22 cellular contexts compared by ENCODE assay signal in genomic region chr10:62025134-62025794, GRCh38.
DNase-seq lines count a peak whose midpoint lies in the region; ATAC-seq, FAIRE-seq and TF ChIP-seq lines count a peak whose summit lies in the region.
"Had no signal": no experiment of that assay in that cellular context is flagged by ENCODE, and none has a peak within 500 bp of the region (broad histone marks: within the 10 kb centered on the region; RNA-seq: fewer than 3 reads in every experiment).

No MANE protein-coding gene starts in this region.

- POLR2A ChIA-PET in HEK293 (lab: Yijun Ruan, JAX), result interaction anchor here (0.6 kb wide), 1 partner anchor 1730 kb away, joined by 3 read pairs; no protein-coding TSS in a partner anchor

- H4K5ac ChIP-seq in mesendoderm (ENCODE audit: low read length), result no peak overlapping the region

- peaks cover 23% of the 10 kb centered on the region for H3K4me1 Mint-ChIP-seq in astrocyte (ENCODE audit: low read depth, unreplicated experiment)

- H2AFZ ChIP-seq in ACC112 (ENCODE audit: low read length, unreplicated experiment) (no peak overlapping the region), astrocyte (ENCODE audit: low read depth, low read length) (no peak overlapping the region)
- H2AFZ ChIP-seq: GM23338 had no signal

- peak overlapping the region; percentile 18 for H3K18ac ChIP-seq in mesendoderm (ENCODE audit: low read length)

- no peaks in the 10 kb centered on the region for H4K20me1 ChIP-seq in astrocyte (ENCODE audit: insufficient read depth, low read length)

- H3K27ac Mint-ChIP-seq in astrocyte (ENCODE audit: unreplicated experiment), result no peak overlapping the region
- H3K27ac Mint-ChIP-seq: activated naive CD8-positive, alpha-beta T cell treated with anti-CD3 and anti-CD28 coated beads, Interleukin-2, amount 10 ng/mL, durations not matched to agents 7 days and 5 days; GM23338 had no signal

- TF ChIP-seq CTCF in HEK293 (tag by site-specific recombination; IDR thresholded peaks at IDR 0.05) (no peak), astrocyte (IDR thresholded peaks at IDR 0.05; ENCODE audit: insufficient read depth, low read depth, low read length) (no peak)

- no peaks in the 10 kb centered on the region for H3K9me3 ChIP-seq in HEK293 (ENCODE audit: control insufficient read depth, insufficient read depth, low read depth, low read length)
- H3K9me3 ChIP-seq in astrocyte (ENCODE audit: insufficient read depth, low read depth, low read length), result no peaks in the 10 kb centered on the region
- H3K9me3 ChIP-seq in effector memory CD4-positive, alpha-beta T cell (ENCODE audit: control insufficient read depth, low read length), result no peaks in the 10 kb centered on the region
- H3K9me3 ChIP-seq: prostate gland, spleen had no signal

- peak; percentile 57 for DNase-seq in astrocyte (ENCODE audit: low read depth)
- DNase-seq in mesendoderm, result no peak
- DNase-seq in NCI-H1417 treated with DMSO at 0.1 percent for 48 hours (lab: John Stamatoyannopoulos, UW), result no peak
- DNase-seq in effector memory CD4-positive, alpha-beta T cell, result no peak
- DNase-seq: activated CD4-positive, alpha-beta T cell treated with anti-CD3 and anti-CD28 coated beads, Interleukin-2, amount 50 U/mL, for 1 hour; activated naive CD8-positive, alpha-beta T cell treated with anti-CD3 and anti-CD28 coated beads, Interleukin-2, amount 10 ng/mL, durations not matched to agents 7 days and 5 days; dermis blood vessel endothelial cell; erythroblast; GF-D8; naive thymus-derived CD4-positive, alpha-beta T cell; NCI-H187; NCI-H2227 treated with DMSO at 0.1 percent for 48 hours; spleen; stimulated activated CD8-positive, alpha-beta memory T cell treated with anti-CD3 and anti-CD28 coated beads, Interleukin-4, amount 100 ng/mL, for 48 hours had no signal

- H3K27ac ChIP-seq in ACC112 (ENCODE audit: low read depth, low read length) (peak overlapping the region; percentile 76), HEK293 (ENCODE audit: extremely low read depth, low read depth, low read length) (no peak overlapping the region), astrocyte (ENCODE audit: low read depth, low read length) (peak overlapping the region; percentile 49), mesendoderm (ENCODE audit: low read depth, low read length) (no peak overlapping the region)
- H3K27ac ChIP-seq in effector memory CD4-positive, alpha-beta T cell (ENCODE audit: insufficient read depth, low read length, poor library complexity, severe bottlenecking), result no peak overlapping the region
- H3K27ac ChIP-seq: RWPE1 had no signal

- H3K27me3 ChIP-seq in ACC112 (ENCODE audit: insufficient read depth, low read length) (no peaks in the 10 kb centered on the region), astrocyte (ENCODE audit: insufficient read depth, low read length) (no peaks in the 10 kb centered on the region), mesendoderm (ENCODE audit: insufficient read depth, low read length, poor library complexity) (no peaks in the 10 kb centered on the region)
- H3K27me3 ChIP-seq in effector memory CD4-positive, alpha-beta T cell (replicated peaks; ENCODE audit: control insufficient read depth, insufficient read depth, low read length, poor library complexity, severe bottlenecking), result no peaks in the 10 kb centered on the region
- H3K27me3 ChIP-seq: spleen had no signal

- peaks cover 3% of the 10 kb centered on the region for H3K9me3 Mint-ChIP-seq in astrocyte (ENCODE audit: unreplicated experiment)
- H3K9me3 Mint-ChIP-seq: GM23338 had no signal

- no peaks in the 10 kb centered on the region for H3K79me1 ChIP-seq in mesendoderm (ENCODE audit: low read length)

- H3K4ac ChIP-seq in mesendoderm (ENCODE audit: low read depth, low read length), result no peak overlapping the region

- no peak overlapping the region for H4K8ac ChIP-seq in mesendoderm (ENCODE audit: low read depth, low read length)

- no peak overlapping the region for H3K56ac ChIP-seq in mesendoderm (ENCODE audit: low read length)

- H2AK5ac ChIP-seq in mesendoderm (ENCODE audit: low read length), result no peak overlapping the region

- no peak overlapping the region for H3K4me3 Mint-ChIP-seq in astrocyte (ENCODE audit: unreplicated experiment)
- H3K4me3 Mint-ChIP-seq: activated naive CD8-positive, alpha-beta T cell treated with anti-CD3 and anti-CD28 coated beads, Interleukin-2, amount 10 ng/mL, durations not matched to agents 7 days and 5 days; GM23338; naive thymus-derived CD4-positive, alpha-beta T cell had no signal

- H3K23ac ChIP-seq in mesendoderm (ENCODE audit: low read length), result no peak overlapping the region

- H3K9ac ChIP-seq in astrocyte (ENCODE audit: low read length) (no peak overlapping the region), mesendoderm (ENCODE audit: low read length) (no peak overlapping the region)

- H2BK15ac ChIP-seq in mesendoderm (replicated peaks; ENCODE audit: low read depth), result peak overlapping the region; percentile 36

- peaks cover 4% of the 10 kb centered on the region for H3K36me3 Mint-ChIP-seq in astrocyte (ENCODE audit: low read depth, unreplicated experiment)

- no peak for FAIRE-seq in astrocyte (lab: Jason Lieb, UNC)
- FAIRE-seq: GM12891 had no signal

- H3K27me3 Mint-ChIP-seq in astrocyte (ENCODE audit: low read depth, unreplicated experiment), result no peaks in the 10 kb centered on the region
- H3K27me3 Mint-ChIP-seq: activated naive CD8-positive, alpha-beta T cell treated with anti-CD3 and anti-CD28 coated beads, Interleukin-2, amount 10 ng/mL, durations not matched to agents 7 days and 5 days; naive thymus-derived CD4-positive, alpha-beta T cell had no signal

- WGBS in mesendoderm (ENCODE audit: extremely low coverage, insufficient coverage, low lambda C conversion rate), result no CpG with 5 or more reads among the region's 4 CpGs

- no peaks in the 10 kb centered on the region for H3K79me2 ChIP-seq in ACC112 (ENCODE audit: control insufficient read depth, insufficient read depth, low read length, unreplicated experiment)
- peaks cover 21% of the 10 kb centered on the region for H3K79me2 ChIP-seq in astrocyte (ENCODE audit: insufficient read depth, low read length)
- H3K79me2 ChIP-seq in mesendoderm (ENCODE audit: control insufficient read depth, insufficient read depth, low read length), result no peaks in the 10 kb centered on the region

- no peak overlapping the region for H2BK5ac ChIP-seq in mesendoderm (ENCODE audit: low read length)

- no peak overlapping the region for H3K4me3 ChIP-seq in ACC112 (ENCODE audit: low read depth, low read length)
- H3K4me3 ChIP-seq in HEK293 (ENCODE audit: low read depth, low read length), result no peak overlapping the region
- H3K4me3 ChIP-seq in astrocyte (ENCODE audit: insufficient read depth, low read depth, low read length), result no peak overlapping the region
- no peak overlapping the region for H3K4me3 ChIP-seq in mesendoderm (ENCODE audit: low read length)
- H3K4me3 ChIP-seq in effector memory CD4-positive, alpha-beta T cell (ENCODE audit: insufficient read depth, low read depth, low read length, poor library complexity, severe bottlenecking), result no peak overlapping the region
- H3K4me3 ChIP-seq: GM23338, prostate gland, spleen had no signal

- H3K4me1 ChIP-seq in ACC112 (ENCODE audit: control insufficient read depth, insufficient read depth, low read length, unreplicated experiment) (peaks cover 45% of the 10 kb centered on the region), HEK293 (ENCODE audit: control insufficient read depth, insufficient read depth, low read length) (peaks cover 18% of the 10 kb centered on the region), astrocyte (ENCODE audit: insufficient read depth, low read length) (peaks cover 32% of the 10 kb centered on the region), mesendoderm (ENCODE audit: control insufficient read depth, low read depth, low read length) (peaks cover 15% of the 10 kb centered on the region)
- H3K4me1 ChIP-seq in effector memory CD4-positive, alpha-beta T cell (ENCODE audit: control insufficient read depth, insufficient read depth, low read length, poor library complexity, severe bottlenecking), result no peaks in the 10 kb centered on the region
- H3K4me1 ChIP-seq: prostate gland had no signal

- CTCF ChIA-PET in HEK293 (lab: Yijun Ruan, JAX), result interaction anchor here (0.7 to 1.6 kb wide), 6 partner anchors 9 to 829 kb away, joined by 3 to 7 read pairs (median 4); no protein-coding TSS in a partner anchor

- no peak overlapping the region for H2BK120ac ChIP-seq in mesendoderm (ENCODE audit: low read depth, low read length)

- ATAC-seq in HG02852 (IDR thresholded peaks at IDR 0.05; ENCODE audit: unreplicated experiment) (no peak), GM21360 (IDR thresholded peaks at IDR 0.05; ENCODE audit: unreplicated experiment) (no peak)
- ATAC-seq: GM23338; naive thymus-derived CD4-positive, alpha-beta T cell had no signal

- no peaks in the 10 kb centered on the region for H3K36me3 ChIP-seq in ACC112 (ENCODE audit: insufficient read depth, low read length)
- no peaks in the 10 kb centered on the region for H3K36me3 ChIP-seq in HEK293 (ENCODE audit: control insufficient read depth in 2 of 2, insufficient read depth in 1 of 2, low read length in 2 of 2)
- no peaks in the 10 kb centered on the region for H3K36me3 ChIP-seq in astrocyte (ENCODE audit: insufficient read depth, low read length)
- H3K36me3 ChIP-seq in mesendoderm (ENCODE audit: control insufficient read depth, insufficient read depth, low read length), result no peaks in the 10 kb centered on the region
- H3K36me3 ChIP-seq in effector memory CD4-positive, alpha-beta T cell (ENCODE audit: control insufficient read depth, insufficient read depth, low read length), result no peaks in the 10 kb centered on the region
- H3K36me3 ChIP-seq: prostate gland had no signal

- H3K4me2 ChIP-seq in astrocyte (ENCODE audit: low read length) (peak overlapping the region; percentile 34), mesendoderm (ENCODE audit: low read length) (no peak overlapping the region)
- H3K4me2 ChIP-seq: GM23338 had no signal

TF ChIP-seq in HEK293, 187 proteins besides CTCF, POLR2A, EP300 and RAD21 (continues in another document):
- TF ChIP-seq KLF16 (tag by site-specific recombination; IDR thresholded peaks at IDR 0.05) (peak; percentile 30; the same call in 1 of the 2 replicates), ZNF2 (tag by site-specific recombination; IDR thresholded peaks at IDR 0.05) (0 out of 2 replicates have a peak, but pooled peaks have one; percentile 27), ZNF501 (tag by site-specific recombination; IDR thresholded peaks at IDR 0.05) (0 out of 2 replicates have a peak, but pooled peaks have one; percentile 32), ZNF211 (tag by site-specific recombination; IDR thresholded peaks at IDR 0.05; ENCODE audit: low read depth) (no peak), ZXDB (tag by site-specific recombination; IDR thresholded peaks at IDR 0.05) (peak; percentile 76), GLI2 (tag by site-specific recombination; IDR thresholded peaks at IDR 0.05; ENCODE audit: borderline replicate concordance, low read depth) (peak; percentile 50; the same call in 1 of the 2 replicates)

Comparison
In these comparisons a context has a peak if more than half of its experiments do, and no peak if none do; other contexts are left out.
1. H3K27ac ChIP-seq: peak in ACC112 (single experiment) and astrocyte (single experiment); none in HEK293 (single experiment), mesendoderm (single experiment) and effector memory CD4-positive, alpha-beta T cell (single experiment).